In genomic region chr6:125791820-125792165, GRCh38 we compare ENCODE assay signal across 8 cellular contexts. TPM values are rescaled to one million over a fixed set of nuclear protein-coding genes. Genes with fewer than 3 reads are reported as not detected.
DNase-seq lines count a peak whose midpoint lies in the region; TF ChIP-seq lines count a peak whose summit lies in the region.

No MANE protein-coding gene starts in this region.

- H3K9me3 ChIP-seq in MG63 (no peaks in the 10 kb centered on the region), duodenal mucosa (ENCODE audit: control insufficient read depth in 1 of 2, low read length in 2 of 2) (no peaks in the 10 kb centered on the region), neural progenitor cell (ENCODE audit: low read depth) (no peaks in the 10 kb centered on the region)

- H3K27me3 Mint-ChIP-seq in CD14-positive monocyte (ENCODE audit: low read depth in 3 of 3): no peaks in the 10 kb centered on the region
- peaks cover 3% of the 10 kb centered on the region for H3K27me3 Mint-ChIP-seq in neural progenitor cell (ENCODE audit: insufficient read depth, low read depth)

- no peaks in the 10 kb centered on the region for H3K36me3 ChIP-seq in MG63
- no peaks in the 10 kb centered on the region for H3K36me3 ChIP-seq in duodenal mucosa (ENCODE audit: control insufficient read depth in 1 of 2, insufficient read depth in 2 of 2, low read length in 2 of 2)
- H3K36me3 ChIP-seq in neural progenitor cell: no peaks in the 10 kb centered on the region

- H3K4me3 ChIP-seq in MG63 (peak overlapping the region; percentile 79), duodenal mucosa (ENCODE audit: low read depth in 1 of 2, low read length in 2 of 2) (peak overlapping the region; percentile 75 to 86), neural progenitor cell (peak overlapping the region; percentile 76)

- H3K9me3 Mint-ChIP-seq in CD14-positive monocyte (no peaks in the 10 kb centered on the region), neural progenitor cell (no peaks in the 10 kb centered on the region)

- TF ChIP-seq CTCF in CD14-positive monocyte (IDR thresholded peaks at IDR 0.05) (no peak), neural progenitor cell (IDR thresholded peaks at IDR 0.05) (no peak)

- H3K4me1 ChIP-seq in duodenal mucosa (ENCODE audit: control insufficient read depth in 1 of 2, insufficient read depth in 2 of 2, low read length in 2 of 2) (peaks cover 29 to 44% of the 10 kb centered on the region in 2 donors), neural progenitor cell (peaks cover 10% of the 10 kb centered on the region)

- H3K79me2 ChIP-seq in neural progenitor cell (ENCODE audit: low read depth): no peaks in the 10 kb centered on the region

- DNase-seq in CD14-positive monocyte (ENCODE audit: low spot score): no peak
- DNase-seq in MG63: no peak
- DNase-seq in neural progenitor cell (ENCODE audit: low spot score): no peak
- no peak for DNase-seq in mesenteric fat pad (ENCODE audit: low spot score)
- no peak for DNase-seq in HuH-7.5 (ENCODE audit: low spot score)
- DNase-seq in activated CD4-positive, CD25-positive, alpha-beta regulatory T cell treated with anti-CD3 and anti-CD28 coated beads, Interleukin-2, amount 50 U/mL, for 72 hours: no peak
- DNase-seq in NCI-H510A treated with DMSO at 0.1 percent for 48 hours (lab: John Stamatoyannopoulos, UW): no peak

- H4K20me1 ChIP-seq in neural progenitor cell (ENCODE audit: low read depth): no peaks in the 10 kb centered on the region

- H3K4me1 Mint-ChIP-seq in CD14-positive monocyte: peaks cover 47% of the 10 kb centered on the region
- peaks cover 18% of the 10 kb centered on the region for H3K4me1 Mint-ChIP-seq in neural progenitor cell

- peak overlapping the region; percentile 86 to 91 for H3K4me3 Mint-ChIP-seq in CD14-positive monocyte
- H3K4me3 Mint-ChIP-seq in neural progenitor cell: peak overlapping the region; percentile 92

- intact Hi-C loops in CD14-positive monocyte (cut with micrococcal nuclease): loop anchor here in 1 of 2 donors (10.0 kb wide), 1 partner anchor 53 kb away; no protein-coding TSS in a partner anchor

- H3K27me3 ChIP-seq in MG63: no peaks in the 10 kb centered on the region
- no peaks in the 10 kb centered on the region for H3K27me3 ChIP-seq in duodenal mucosa (ENCODE audit: control insufficient read depth in 1 of 2, insufficient read depth in 2 of 2, low read length in 2 of 2)
- H3K27me3 ChIP-seq in neural progenitor cell: no peaks in the 10 kb centered on the region

- peaks cover 20% of the 10 kb centered on the region for H3F3A ChIP-seq in neural progenitor cell (ENCODE audit: low read depth)

- peak overlapping the region in 1 of 2 donors; percentile 91 for H3K9ac ChIP-seq in duodenal mucosa (ENCODE audit: low read depth in 1 of 2, low read length in 2 of 2)
- no peak overlapping the region for H3K9ac ChIP-seq in neural progenitor cell

- H3K4me2 ChIP-seq in neural progenitor cell: peak overlapping the region; percentile 77

- no peak overlapping the region for H2AFZ ChIP-seq in neural progenitor cell (replicated peaks)

- H3K36me3 Mint-ChIP-seq in CD14-positive monocyte (peaks cover 0 to 3% of the 10 kb centered on the region in 2 donors), neural progenitor cell (no peaks in the 10 kb centered on the region)

- H3K27ac Mint-ChIP-seq in CD14-positive monocyte: peak overlapping the region in 3 of 7 donors; percentile 12 to 82 (median 76)
- H3K27ac Mint-ChIP-seq in neural progenitor cell: no peak overlapping the region

- no peak overlapping the region for H3K27ac ChIP-seq in duodenal mucosa (ENCODE audit: low read depth, low read length)
- no peak overlapping the region for H3K27ac ChIP-seq in neural progenitor cell

RNA-seq across cellular contexts. Expression of gene NCOA7, which starts 1.0 kb away (rescaled TPM):
- 10 to 100 TPM in 1 of 2 donors, 1 to 10 TPM in 1; 8.3 to 21.9 TPM for polyA plus RNA-seq in CD14-positive monocyte
- 6.7 and 10.6 TPM in 2 replicates for total RNA-seq in MG63 (2014; rRNA removed; shearing (Covaris generic); ENCODE audit: low replicate concordance)
- 2.8 and 7.7 TPM in 2 replicates for total RNA-seq in neural progenitor cell (ENCODE audit: low replicate concordance)
- total RNA-seq in mesenteric fat pad: 87.4 TPM

RNA-seq across cellular contexts. Expression of gene HEY2, which starts 42.4 kb away (rescaled TPM):
- polyA plus RNA-seq in CD14-positive monocyte: not detected
- total RNA-seq in MG63 (2014; rRNA removed; shearing (Covaris generic); ENCODE audit: low replicate concordance): not detected in 2 replicates
- total RNA-seq in neural progenitor cell (ENCODE audit: low replicate concordance) (0.74 and 1.1 TPM in 2 replicates), mesenteric fat pad (1.3 TPM)
